1 cellular context compared by ENCODE assay signal in the genomic region with DNA sequence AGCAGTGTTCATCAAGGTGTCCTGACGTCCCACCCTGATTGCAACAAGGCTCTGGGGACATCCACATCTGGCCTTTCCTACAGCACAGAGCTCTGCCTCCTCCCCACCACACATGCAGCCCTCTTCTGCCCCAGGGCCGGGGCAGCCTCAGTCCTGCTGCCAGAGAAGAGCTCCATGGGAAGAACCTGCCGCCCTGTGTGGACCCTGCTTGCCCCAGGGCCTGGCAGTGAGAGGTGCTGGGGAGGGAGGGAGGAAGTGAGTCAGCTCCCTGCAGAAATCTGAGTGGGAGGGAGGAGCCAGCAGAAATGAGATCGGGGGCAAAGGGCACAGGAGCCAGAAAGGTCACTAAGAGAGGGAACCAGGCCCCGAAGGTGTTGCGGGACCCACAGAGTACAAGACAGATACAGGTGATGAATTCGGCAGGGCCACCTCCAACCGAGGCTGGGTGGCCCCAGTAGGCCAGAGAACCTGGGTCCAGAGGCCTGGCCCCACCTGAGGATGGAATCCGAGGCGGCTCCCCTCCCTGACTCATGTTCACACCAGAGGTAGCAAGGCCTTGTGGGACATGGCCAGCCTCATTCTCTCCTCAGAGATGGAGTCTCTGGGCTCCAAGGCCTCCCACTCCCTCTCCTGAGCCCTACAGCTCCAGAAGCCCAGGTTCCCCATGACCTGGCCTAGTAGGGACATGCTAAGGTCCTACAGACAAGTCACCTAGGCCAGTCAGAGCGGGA.
TF ChIP-seq lines count a peak whose summit lies in the region.

No MANE protein-coding gene starts in this region.

TF ChIP-seq in K562, 482 proteins besides CTCF, POLR2A, EP300 and RAD21 (continued from another document and continues in another):
- TF ChIP-seq, protein P1, sequence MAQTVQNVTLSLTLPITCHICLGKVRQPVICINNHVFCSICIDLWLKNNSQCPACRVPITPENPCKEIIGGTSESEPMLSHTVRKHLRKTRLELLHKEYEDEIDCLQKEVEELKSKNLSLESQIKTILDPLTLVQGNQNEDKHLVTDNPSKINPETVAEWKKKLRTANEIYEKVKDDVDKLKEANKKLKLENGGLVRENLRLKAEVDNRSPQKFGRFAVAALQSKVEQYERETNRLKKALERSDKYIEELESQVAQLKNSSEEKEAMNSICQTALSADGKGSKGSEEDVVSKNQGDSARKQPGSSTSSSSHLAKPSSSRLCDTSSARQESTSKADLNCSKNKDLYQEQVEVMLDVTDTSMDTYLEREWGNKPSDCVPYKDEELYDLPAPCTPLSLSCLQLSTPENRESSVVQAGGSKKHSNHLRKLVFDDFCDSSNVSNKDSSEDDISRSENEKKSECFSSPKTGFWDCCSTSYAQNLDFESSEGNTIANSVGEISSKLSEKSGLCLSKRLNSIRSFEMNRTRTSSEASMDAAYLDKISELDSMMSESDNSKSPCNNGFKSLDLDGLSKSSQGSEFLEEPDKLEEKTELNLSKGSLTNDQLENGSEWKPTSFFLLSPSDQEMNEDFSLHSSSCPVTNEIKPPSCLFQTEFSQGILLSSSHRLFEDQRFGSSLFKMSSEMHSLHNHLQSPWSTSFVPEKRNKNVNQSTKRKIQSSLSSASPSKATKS (CRISPR knock-in tag; IDR thresholded peaks at IDR 0.05): no peak
- TF ChIP-seq ZFPM2 (CRISPR knock-in tag; IDR thresholded peaks at IDR 0.05) (no peak), ZNF707 (CRISPR knock-in tag; conservative IDR thresholded peaks at IDR 0.05) (no peak), ZBTB7A (IDR thresholded peaks at IDR 0.05; ENCODE audit: borderline replicate concordance, control insufficient read depth, low read depth, low read length) (peak; percentile 41; the same call in 1 of the 2 replicates), SRSF9 (IDR thresholded peaks at IDR 0.05; ENCODE audit: borderline replicate concordance, low read depth, low read length) (no peak), ZNF175 (CRISPR knock-in tag; IDR thresholded peaks at IDR 0.05; ENCODE audit: low read depth) (no peak; the same call in 1 of the 2 replicates), U2AF2 (optimal IDR thresholded peaks at IDR 0.05; ENCODE audit: low read depth, low read length) (no peak), ZKSCAN3 (CRISPR knock-in tag; IDR thresholded peaks at IDR 0.05) (no peak), SUPT5H (IDR thresholded peaks at IDR 0.05) (no peak), YBX1 (IDR thresholded peaks at IDR 0.05) (no peak), MAFK (IDR thresholded peaks at IDR 0.05; ENCODE audit: low read length) (peak; percentile 47; the same call in 1 of the 2 replicates), ZNF444 (CRISPR knock-in tag; IDR thresholded peaks at IDR 0.05) (no peak), CXXC5 (CRISPR knock-in tag; IDR thresholded peaks at IDR 0.05) (peak; percentile 13; the same call in 1 of the 2 replicates), ZBTB17 (CRISPR knock-in tag; IDR thresholded peaks at IDR 0.05) (no peak), HMG20A (CRISPR knock-in tag; conservative IDR thresholded peaks at IDR 0.05) (no peak), SMAD1 (IDR thresholded peaks at IDR 0.05; ENCODE audit: low read depth, low read length, partially characterized antibody) (no peak), FOXJ2 (tag; IDR thresholded peaks at IDR 0.05) (no peak), RBFOX2 (IDR thresholded peaks at IDR 0.05; ENCODE audit: low read depth, low read length) (peak; percentile 43), ASH1L (IDR thresholded peaks at IDR 0.05; ENCODE audit: borderline replicate concordance, low read depth, partially characterized antibody) (no peak), SRSF3 (IDR thresholded peaks at IDR 0.05; ENCODE audit: insufficient read depth, low read length) (no peak), LARP7 (IDR thresholded peaks at IDR 0.05) (no peak), ETV1 (tag; conservative IDR thresholded peaks at IDR 0.05; ENCODE audit: low read depth) (peak; percentile 78), SMARCE1 (IDR thresholded peaks at IDR 0.05) (peak; percentile 74), NR2F6 (CRISPR knock-in tag; IDR thresholded peaks at IDR 0.05) (no peak), ZNF408 (CRISPR knock-in tag; IDR thresholded peaks at IDR 0.05; ENCODE audit: low read depth) (no peak), NR4A1 (CRISPR knock-in tag; IDR thresholded peaks at IDR 0.05) (no peak), NR4A1 (tag; IDR thresholded peaks at IDR 0.05) (no peak), ERF (CRISPR knock-in tag; IDR thresholded peaks at IDR 0.05) (no peak)
- TF ChIP-seq, protein P2, sequence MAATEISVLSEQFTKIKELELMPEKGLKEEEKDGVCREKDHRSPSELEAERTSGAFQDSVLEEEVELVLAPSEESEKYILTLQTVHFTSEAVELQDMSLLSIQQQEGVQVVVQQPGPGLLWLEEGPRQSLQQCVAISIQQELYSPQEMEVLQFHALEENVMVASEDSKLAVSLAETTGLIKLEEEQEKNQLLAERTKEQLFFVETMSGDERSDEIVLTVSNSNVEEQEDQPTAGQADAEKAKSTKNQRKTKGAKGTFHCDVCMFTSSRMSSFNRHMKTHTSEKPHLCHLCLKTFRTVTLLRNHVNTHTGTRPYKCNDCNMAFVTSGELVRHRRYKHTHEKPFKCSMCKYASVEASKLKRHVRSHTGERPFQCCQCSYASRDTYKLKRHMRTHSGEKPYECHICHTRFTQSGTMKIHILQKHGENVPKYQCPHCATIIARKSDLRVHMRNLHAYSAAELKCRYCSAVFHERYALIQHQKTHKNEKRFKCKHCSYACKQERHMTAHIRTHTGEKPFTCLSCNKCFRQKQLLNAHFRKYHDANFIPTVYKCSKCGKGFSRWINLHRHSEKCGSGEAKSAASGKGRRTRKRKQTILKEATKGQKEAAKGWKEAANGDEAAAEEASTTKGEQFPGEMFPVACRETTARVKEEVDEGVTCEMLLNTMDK (IDR thresholded peaks at IDR 0.05; ENCODE audit: borderline replicate concordance, insufficient read depth, low read depth, low read length, poor library complexity, severe bottlenecking): no peak
- TF ChIP-seq, protein P3, sequence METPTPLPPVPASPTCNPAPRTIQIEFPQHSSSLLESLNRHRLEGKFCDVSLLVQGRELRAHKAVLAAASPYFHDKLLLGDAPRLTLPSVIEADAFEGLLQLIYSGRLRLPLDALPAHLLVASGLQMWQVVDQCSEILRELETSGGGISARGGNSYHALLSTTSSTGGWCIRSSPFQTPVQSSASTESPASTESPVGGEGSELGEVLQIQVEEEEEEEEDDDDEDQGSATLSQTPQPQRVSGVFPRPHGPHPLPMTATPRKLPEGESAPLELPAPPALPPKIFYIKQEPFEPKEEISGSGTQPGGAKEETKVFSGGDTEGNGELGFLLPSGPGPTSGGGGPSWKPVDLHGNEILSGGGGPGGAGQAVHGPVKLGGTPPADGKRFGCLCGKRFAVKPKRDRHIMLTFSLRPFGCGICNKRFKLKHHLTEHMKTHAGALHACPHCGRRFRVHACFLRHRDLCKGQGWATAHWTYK (CRISPR knock-in tag; IDR thresholded peaks at IDR 0.05): no peak
- TF ChIP-seq, protein P4, sequence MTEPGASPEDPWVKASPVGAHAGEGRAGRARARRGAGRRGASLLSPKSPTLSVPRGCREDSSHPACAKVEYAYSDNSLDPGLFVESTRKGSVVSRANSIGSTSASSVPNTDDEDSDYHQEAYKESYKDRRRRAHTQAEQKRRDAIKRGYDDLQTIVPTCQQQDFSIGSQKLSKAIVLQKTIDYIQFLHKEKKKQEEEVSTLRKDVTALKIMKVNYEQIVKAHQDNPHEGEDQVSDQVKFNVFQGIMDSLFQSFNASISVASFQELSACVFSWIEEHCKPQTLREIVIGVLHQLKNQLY (CRISPR knock-in tag; conservative IDR thresholded peaks at IDR 0.05): no peak
- TF ChIP-seq, protein P5, sequence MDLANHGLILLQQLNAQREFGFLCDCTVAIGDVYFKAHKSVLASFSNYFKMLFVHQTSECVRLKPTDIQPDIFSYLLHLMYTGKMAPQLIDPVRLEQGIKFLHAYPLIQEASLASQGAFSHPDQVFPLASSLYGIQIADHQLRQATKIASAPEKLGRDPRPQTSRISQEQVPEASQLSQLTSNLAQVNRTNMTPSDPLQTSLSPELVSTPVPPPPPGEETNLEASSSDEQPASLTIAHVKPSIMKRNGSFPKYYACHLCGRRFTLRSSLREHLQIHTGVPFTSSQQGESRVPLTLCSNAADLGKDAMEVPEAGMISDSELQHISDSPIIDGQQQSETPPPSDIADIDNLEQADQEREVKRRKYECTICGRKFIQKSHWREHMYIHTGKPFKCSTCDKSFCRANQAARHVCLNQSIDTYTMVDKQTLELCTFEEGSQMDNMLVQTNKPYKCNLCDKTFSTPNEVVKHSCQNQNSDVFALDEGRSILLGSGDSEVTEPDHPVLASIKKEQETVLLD (IDR thresholded peaks at IDR 0.05): peak; percentile 49; the same call in 1 of the 2 replicates
- TF ChIP-seq, protein P6, sequence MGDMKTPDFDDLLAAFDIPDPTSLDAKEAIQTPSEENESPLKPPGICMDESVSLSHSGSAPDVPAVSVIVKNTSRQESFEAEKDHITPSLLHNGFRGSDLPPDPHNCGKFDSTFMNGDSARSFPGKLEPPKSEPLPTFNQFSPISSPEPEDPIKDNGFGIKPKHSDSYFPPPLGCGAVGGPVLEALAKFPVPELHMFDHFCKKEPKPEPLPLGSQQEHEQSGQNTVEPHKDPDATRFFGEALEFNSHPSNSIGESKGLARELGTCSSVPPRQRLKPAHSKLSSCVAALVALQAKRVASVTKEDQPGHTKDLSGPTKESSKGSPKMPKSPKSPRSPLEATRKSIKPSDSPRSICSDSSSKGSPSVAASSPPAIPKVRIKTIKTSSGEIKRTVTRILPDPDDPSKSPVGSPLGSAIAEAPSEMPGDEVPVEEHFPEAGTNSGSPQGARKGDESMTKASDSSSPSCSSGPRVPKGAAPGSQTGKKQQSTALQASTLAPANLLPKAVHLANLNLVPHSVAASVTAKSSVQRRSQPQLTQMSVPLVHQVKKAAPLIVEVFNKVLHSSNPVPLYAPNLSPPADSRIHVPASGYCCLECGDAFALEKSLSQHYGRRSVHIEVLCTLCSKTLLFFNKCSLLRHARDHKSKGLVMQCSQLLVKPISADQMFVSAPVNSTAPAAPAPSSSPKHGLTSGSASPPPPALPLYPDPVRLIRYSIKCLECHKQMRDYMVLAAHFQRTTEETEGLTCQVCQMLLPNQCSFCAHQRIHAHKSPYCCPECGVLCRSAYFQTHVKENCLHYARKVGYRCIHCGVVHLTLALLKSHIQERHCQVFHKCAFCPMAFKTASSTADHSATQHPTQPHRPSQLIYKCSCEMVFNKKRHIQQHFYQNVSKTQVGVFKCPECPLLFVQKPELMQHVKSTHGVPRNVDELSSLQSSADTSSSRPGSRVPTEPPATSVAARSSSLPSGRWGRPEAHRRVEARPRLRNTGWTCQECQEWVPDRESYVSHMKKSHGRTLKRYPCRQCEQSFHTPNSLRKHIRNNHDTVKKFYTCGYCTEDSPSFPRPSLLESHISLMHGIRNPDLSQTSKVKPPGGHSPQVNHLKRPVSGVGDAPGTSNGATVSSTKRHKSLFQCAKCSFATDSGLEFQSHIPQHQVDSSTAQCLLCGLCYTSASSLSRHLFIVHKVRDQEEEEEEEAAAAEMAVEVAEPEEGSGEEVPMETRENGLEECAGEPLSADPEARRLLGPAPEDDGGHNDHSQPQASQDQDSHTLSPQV (IDR thresholded peaks at IDR 0.05): peak; percentile 80
- TF ChIP-seq, protein P7, sequence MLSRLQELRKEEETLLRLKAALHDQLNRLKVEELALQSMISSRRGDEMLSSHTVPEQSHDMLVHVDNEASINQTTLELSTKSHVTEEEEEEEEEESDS (CRISPR knock-in tag; IDR thresholded peaks at IDR 0.05): no peak
- TF ChIP-seq, protein P8, sequence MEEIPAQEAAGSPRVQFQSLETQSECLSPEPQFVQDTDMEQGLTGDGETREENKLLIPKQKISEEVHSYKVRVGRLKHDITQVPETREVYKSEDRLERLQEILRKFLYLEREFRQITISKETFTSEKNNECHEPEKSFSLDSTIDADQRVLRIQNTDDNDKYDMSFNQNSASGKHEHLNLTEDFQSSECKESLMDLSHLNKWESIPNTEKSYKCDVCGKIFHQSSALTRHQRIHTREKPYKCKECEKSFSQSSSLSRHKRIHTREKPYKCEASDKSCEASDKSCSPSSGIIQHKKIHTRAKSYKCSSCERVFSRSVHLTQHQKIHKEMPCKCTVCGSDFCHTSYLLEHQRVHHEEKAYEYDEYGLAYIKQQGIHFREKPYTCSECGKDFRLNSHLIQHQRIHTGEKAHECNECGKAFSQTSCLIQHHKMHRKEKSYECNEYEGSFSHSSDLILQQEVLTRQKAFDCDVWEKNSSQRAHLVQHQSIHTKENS (CRISPR knock-in tag; IDR thresholded peaks at IDR 0.05): no peak
- TF ChIP-seq, protein P9, sequence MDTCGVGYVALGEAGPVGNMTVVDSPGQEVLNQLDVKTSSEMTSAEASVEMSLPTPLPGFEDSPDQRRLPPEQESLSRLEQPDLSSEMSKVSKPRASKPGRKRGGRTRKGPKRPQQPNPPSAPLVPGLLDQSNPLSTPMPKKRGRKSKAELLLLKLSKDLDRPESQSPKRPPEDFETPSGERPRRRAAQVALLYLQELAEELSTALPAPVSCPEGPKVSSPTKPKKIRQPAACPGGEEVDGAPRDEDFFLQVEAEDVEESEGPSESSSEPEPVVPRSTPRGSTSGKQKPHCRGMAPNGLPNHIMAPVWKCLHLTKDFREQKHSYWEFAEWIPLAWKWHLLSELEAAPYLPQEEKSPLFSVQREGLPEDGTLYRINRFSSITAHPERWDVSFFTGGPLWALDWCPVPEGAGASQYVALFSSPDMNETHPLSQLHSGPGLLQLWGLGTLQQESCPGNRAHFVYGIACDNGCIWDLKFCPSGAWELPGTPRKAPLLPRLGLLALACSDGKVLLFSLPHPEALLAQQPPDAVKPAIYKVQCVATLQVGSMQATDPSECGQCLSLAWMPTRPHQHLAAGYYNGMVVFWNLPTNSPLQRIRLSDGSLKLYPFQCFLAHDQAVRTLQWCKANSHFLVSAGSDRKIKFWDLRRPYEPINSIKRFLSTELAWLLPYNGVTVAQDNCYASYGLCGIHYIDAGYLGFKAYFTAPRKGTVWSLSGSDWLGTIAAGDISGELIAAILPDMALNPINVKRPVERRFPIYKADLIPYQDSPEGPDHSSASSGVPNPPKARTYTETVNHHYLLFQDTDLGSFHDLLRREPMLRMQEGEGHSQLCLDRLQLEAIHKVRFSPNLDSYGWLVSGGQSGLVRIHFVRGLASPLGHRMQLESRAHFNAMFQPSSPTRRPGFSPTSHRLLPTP (IDR thresholded peaks at IDR 0.05; ENCODE audit: borderline replicate concordance, extremely low read depth, insufficient read length): no peak
- TF ChIP-seq, protein P10, sequence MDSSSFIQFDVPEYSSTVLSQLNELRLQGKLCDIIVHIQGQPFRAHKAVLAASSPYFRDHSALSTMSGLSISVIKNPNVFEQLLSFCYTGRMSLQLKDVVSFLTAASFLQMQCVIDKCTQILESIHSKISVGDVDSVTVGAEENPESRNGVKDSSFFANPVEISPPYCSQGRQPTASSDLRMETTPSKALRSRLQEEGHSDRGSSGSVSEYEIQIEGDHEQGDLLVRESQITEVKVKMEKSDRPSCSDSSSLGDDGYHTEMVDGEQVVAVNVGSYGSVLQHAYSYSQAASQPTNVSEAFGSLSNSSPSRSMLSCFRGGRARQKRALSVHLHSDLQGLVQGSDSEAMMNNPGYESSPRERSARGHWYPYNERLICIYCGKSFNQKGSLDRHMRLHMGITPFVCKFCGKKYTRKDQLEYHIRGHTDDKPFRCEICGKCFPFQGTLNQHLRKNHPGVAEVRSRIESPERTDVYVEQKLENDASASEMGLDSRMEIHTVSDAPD (CRISPR knock-in tag; IDR thresholded peaks at IDR 0.05): no peak
- TF ChIP-seq, protein P11, sequence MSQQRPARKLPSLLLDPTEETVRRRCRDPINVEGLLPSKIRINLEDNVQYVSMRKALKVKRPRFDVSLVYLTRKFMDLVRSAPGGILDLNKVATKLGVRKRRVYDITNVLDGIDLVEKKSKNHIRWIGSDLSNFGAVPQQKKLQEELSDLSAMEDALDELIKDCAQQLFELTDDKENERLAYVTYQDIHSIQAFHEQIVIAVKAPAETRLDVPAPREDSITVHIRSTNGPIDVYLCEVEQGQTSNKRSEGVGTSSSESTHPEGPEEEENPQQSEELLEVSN (IDR thresholded peaks at IDR 0.05; ENCODE audit: borderline replicate concordance in 1 of 2, extremely low read depth in 1 of 2, insufficient read depth in 1 of 2, insufficient read length in 1 of 2, low read depth in 1 of 2, low read length in 1 of 2, poor library complexity in 1 of 2, severe bottlenecking in 1 of 2): peak in 1 of 2 experiments; percentile 44
